In genomic region chr1:242973341-242973740, GRCh38 we compare ENCODE assay signal across 7 cellular contexts.
DNase-seq lines count a peak whose midpoint lies in the region; ATAC-seq, FAIRE-seq and TF ChIP-seq lines count a peak whose summit lies in the region.
"Not testable (repeated sequence)": the region's sequence is repeated elsewhere in the genome, so short reads cannot be mapped to it uniquely, and the experiment has no call there.

No MANE protein-coding gene starts in this region.

- FAIRE-seq in GM12892 (lab: Jason Lieb, UNC) (peak; percentile 48), keratinocyte (lab: Jason Lieb, UNC) (peak; percentile 48), urothelium cell line (lab: Jason Lieb, UNC) (peak; percentile 23)

- H3K4me2 ChIP-seq in mammary epithelial cell (ENCODE audit: insufficient read depth, low read depth, low read length); keratinocyte (ENCODE audit: control insufficient read depth, extremely low read depth, insufficient read depth, low read depth, low read length): not testable (repeated sequence)

- not testable (repeated sequence) for H3K9me3 ChIP-seq in RWPE2 (ENCODE audit: severe bottlenecking); mammary epithelial cell (replicated peaks; ENCODE audit: insufficient read depth, low read length); keratinocyte (ENCODE audit: control insufficient read depth, low read depth, low read length)

- BruUV-seq in mammary epithelial cell (replicated peaks; lab: Mats Ljungman, UMichigan): not testable (repeated sequence)

- not testable (repeated sequence) for H3K9ac ChIP-seq in mammary epithelial cell (ENCODE audit: insufficient read depth, low read length); keratinocyte (ENCODE audit: control insufficient read depth, extremely low read depth, insufficient read depth, low read length)

- CTCF ChIA-PET in mammary epithelial cell (lab: Charles Lee; ENCODE audit: low non-redundant PET): not testable (repeated sequence)

- DNase-seq in GM12892 (ENCODE audit: insufficient read length); RWPE2 (ENCODE audit: low spot score); urothelium cell line (ENCODE audit: low spot score): not testable (repeated sequence)
- DNase-seq in LHCN-M2 (ENCODE audit: low read depth) (peak; percentile 0), mammary epithelial cell (peak; percentile 80), fibroblast of peridontal ligament (ENCODE audit: extremely low read depth) (peak; percentile 0), keratinocyte (ENCODE audit: low read depth, low spot score) (peak; percentile 0)

- not testable (repeated sequence) for H3K27me3 ChIP-seq in RWPE2 (ENCODE audit: insufficient read depth, poor library complexity, severe bottlenecking); mammary epithelial cell (ENCODE audit: insufficient read depth, low read length); keratinocyte (ENCODE audit: control insufficient read depth, extremely low read depth, insufficient read depth, low read length)

- peak; percentile 78 for ATAC-seq in RWPE2 (ENCODE audit: low read depth)

- intact Hi-C loops in mammary epithelial cell (cut with micrococcal nuclease): not testable (repeated sequence)

- not testable (repeated sequence) for TF ChIP-seq POLR2A in GM12892 (IDR thresholded peaks at IDR 0.05; ENCODE audit: low read depth, low read length)

- not testable (repeated sequence) for H4K20me1 ChIP-seq in mammary epithelial cell (ENCODE audit: insufficient read depth, low read length); keratinocyte (ENCODE audit: control insufficient read depth, extremely low read depth, insufficient read depth, low read length)

- not testable (repeated sequence) for H3K4me3 ChIP-seq in RWPE2 (ENCODE audit: severe bottlenecking); mammary epithelial cell (replicated peaks in 1 of 3; ENCODE audit: insufficient read depth in 1 of 3, low read depth in 2 of 3, low read length in 3 of 3); keratinocyte (ENCODE audit: control insufficient read depth in 2 of 3, extremely low read depth in 1 of 3, insufficient read depth in 2 of 3, low read depth in 1 of 3, low read length in 3 of 3)

- H3K9me1 ChIP-seq in keratinocyte (ENCODE audit: control insufficient read depth, extremely low read depth, insufficient read depth, low read length): not testable (repeated sequence)

- WGBS in mammary epithelial cell (ENCODE audit: low coverage, missing lambda C conversion rate): 53% methylated on average over 3 of the region's 3 CpGs

- not testable (repeated sequence) for H3K79me2 ChIP-seq in mammary epithelial cell (ENCODE audit: insufficient read depth, low read length); keratinocyte (ENCODE audit: control insufficient read depth, insufficient read depth, low read length)

- not testable (repeated sequence) for H3K27ac ChIP-seq in RWPE2 (ENCODE audit: poor library complexity, severe bottlenecking); mammary epithelial cell (ENCODE audit: insufficient read depth, low read depth, low read length); keratinocyte (ENCODE audit: control insufficient read depth, insufficient read depth, low read length)

- H2AFZ ChIP-seq in mammary epithelial cell (ENCODE audit: low read depth, low read length); keratinocyte (ENCODE audit: control insufficient read depth, low read length): not testable (repeated sequence)

- H3K36me3 ChIP-seq in RWPE2 (ENCODE audit: low read depth); mammary epithelial cell (ENCODE audit: insufficient read depth, low read length); keratinocyte (ENCODE audit: control insufficient read depth in 2 of 2, extremely low read depth in 1 of 2, insufficient read depth in 2 of 2, low read length in 2 of 2): not testable (repeated sequence)

- in situ Hi-C loops in mammary epithelial cell (cut with MboI; ENCODE audit: low sequenced_read_pairs in 2 of 2): not testable (repeated sequence)

- dilution Hi-C loops in mammary epithelial cell (cut with HindIII; ENCODE audit: low sequenced_read_pairs); keratinocyte (cut with MboI; ENCODE audit: extremely low pct_ligation_motif_present, low sequenced_read_pairs): not testable (repeated sequence)

- not testable (repeated sequence) for TF ChIP-seq CTCF in RWPE2 (IDR thresholded peaks at IDR 0.05; ENCODE audit: poor library complexity, severe bottlenecking); mammary epithelial cell (conservative IDR thresholded peaks at IDR 0.05 in 1 of 2, IDR thresholded peaks at IDR 0.05 in 1 of 2; ENCODE audit: extremely low read depth in 1 of 2, insufficient read depth in 1 of 2, low read depth in 1 of 2, low read length in 2 of 2); keratinocyte (optimal IDR thresholded peaks at IDR 0.05 in 1 of 3, IDR thresholded peaks at IDR 0.05 in 1 of 3, conservative IDR thresholded peaks at IDR 0.05 in 1 of 3; ENCODE audit: extremely low read depth in 1 of 3, insufficient read depth in 2 of 3, low read length in 3 of 3)

- H3K4me1 ChIP-seq in RWPE2 (ENCODE audit: insufficient read depth, poor library complexity, severe bottlenecking); mammary epithelial cell (ENCODE audit: insufficient read depth, low read length); keratinocyte (ENCODE audit: control insufficient read depth, extremely low read depth, insufficient read depth, low read length): not testable (repeated sequence)
